Comparison of ENCODE assay signal across 8 cellular contexts in genomic region chr7:101315336-101315735, GRCh38. TPM values are rescaled to one million over a fixed set of nuclear protein-coding genes. Genes with fewer than 3 reads are reported as not detected.
DNase-seq lines count a peak whose midpoint lies in the region; ATAC-seq and TF ChIP-seq lines count a peak whose summit lies in the region.

No MANE protein-coding gene starts in this region.

- H3K27ac Mint-ChIP-seq in activated T-helper 1 cell treated with anti-CD3 and anti-CD28 coated beads, Interleukin-12 subunit alpha, Interleukin-12 subunit beta, Interleukin-2, Interleukin-4 antibody, amounts not matched to agents 30 ng/mL and 10 ng/mL and 1 ng/mL, durations not matched to agents 14 hours and 24 hours and 36 hours: no peak overlapping the region
- no peak overlapping the region for H3K27ac Mint-ChIP-seq in stimulated activated memory B cell treated with anti-CD40 and anti-IgM and Interleukin-4, amounts not matched to agents 10 μg/mL and 1 μg/mL and 100 μg/mL, for 72 hours

- ATAC-seq in Right ventricle myocardium superior (ENCODE audit: poor library complexity): no peak
- no peak for ATAC-seq in GM21786 (IDR thresholded peaks at IDR 0.05; ENCODE audit: unreplicated experiment)
- no peak for ATAC-seq in stimulated activated memory B cell treated with anti-CD40 and anti-IgM and Interleukin-4, amounts not matched to agents 10 μg/mL and 1 μg/mL and 100 μg/mL, for 72 hours

- no peak overlapping the region for H3K4me3 ChIP-seq in cardiac muscle cell

- no peaks in the 10 kb centered on the region for H3K9me3 ChIP-seq in cardiac muscle cell (ENCODE audit: low read depth)

- no peaks in the 10 kb centered on the region for H3K27me3 Mint-ChIP-seq in activated T-helper 1 cell treated with anti-CD3 and anti-CD28 coated beads, Interleukin-12 subunit alpha, Interleukin-12 subunit beta, Interleukin-2, Interleukin-4 antibody, amounts not matched to agents 30 ng/mL and 10 ng/mL and 1 ng/mL, durations not matched to agents 14 hours and 24 hours and 36 hours (ENCODE audit: insufficient read depth)
- H3K27me3 Mint-ChIP-seq in stimulated activated memory B cell treated with anti-CD40 and anti-IgM and Interleukin-4, amounts not matched to agents 10 μg/mL and 1 μg/mL and 100 μg/mL, for 72 hours: no peaks in the 10 kb centered on the region

- H3K36me3 Mint-ChIP-seq in activated T-helper 1 cell treated with anti-CD3 and anti-CD28 coated beads, Interleukin-12 subunit alpha, Interleukin-12 subunit beta, Interleukin-2, Interleukin-4 antibody, amounts not matched to agents 30 ng/mL and 10 ng/mL and 1 ng/mL, durations not matched to agents 14 hours and 24 hours and 36 hours (ENCODE audit: low read depth): peaks cover 9% of the 10 kb centered on the region
- peaks cover 16% of the 10 kb centered on the region for H3K36me3 Mint-ChIP-seq in stimulated activated memory B cell treated with anti-CD40 and anti-IgM and Interleukin-4, amounts not matched to agents 10 μg/mL and 1 μg/mL and 100 μg/mL, for 72 hours

- peaks cover 5% of the 10 kb centered on the region for H3K4me1 Mint-ChIP-seq in activated T-helper 1 cell treated with anti-CD3 and anti-CD28 coated beads, Interleukin-12 subunit alpha, Interleukin-12 subunit beta, Interleukin-2, Interleukin-4 antibody, amounts not matched to agents 30 ng/mL and 10 ng/mL and 1 ng/mL, durations not matched to agents 14 hours and 24 hours and 36 hours (ENCODE audit: low read depth)
- no peaks in the 10 kb centered on the region for H3K4me1 Mint-ChIP-seq in stimulated activated memory B cell treated with anti-CD40 and anti-IgM and Interleukin-4, amounts not matched to agents 10 μg/mL and 1 μg/mL and 100 μg/mL, for 72 hours

- H3K4me3 Mint-ChIP-seq in activated T-helper 1 cell treated with anti-CD3 and anti-CD28 coated beads, Interleukin-12 subunit alpha, Interleukin-12 subunit beta, Interleukin-2, Interleukin-4 antibody, amounts not matched to agents 30 ng/mL and 10 ng/mL and 1 ng/mL, durations not matched to agents 14 hours and 24 hours and 36 hours: no peak overlapping the region
- H3K4me3 Mint-ChIP-seq in stimulated activated memory B cell treated with anti-CD40 and anti-IgM and Interleukin-4, amounts not matched to agents 10 μg/mL and 1 μg/mL and 100 μg/mL, for 72 hours: no peak overlapping the region

- no peaks in the 10 kb centered on the region for H3K27me3 ChIP-seq in cardiac muscle cell

- peaks cover 11% of the 10 kb centered on the region for H3K9me3 Mint-ChIP-seq in activated T-helper 1 cell treated with anti-CD3 and anti-CD28 coated beads, Interleukin-12 subunit alpha, Interleukin-12 subunit beta, Interleukin-2, Interleukin-4 antibody, amounts not matched to agents 30 ng/mL and 10 ng/mL and 1 ng/mL, durations not matched to agents 14 hours and 24 hours and 36 hours
- H3K9me3 Mint-ChIP-seq in stimulated activated memory B cell treated with anti-CD40 and anti-IgM and Interleukin-4, amounts not matched to agents 10 μg/mL and 1 μg/mL and 100 μg/mL, for 72 hours: peaks cover 2% of the 10 kb centered on the region

- peaks cover 7% of the 10 kb centered on the region for H3K36me3 ChIP-seq in cardiac muscle cell

- intact Hi-C loops in Right ventricle myocardium superior (cut with DNase I): no loop called here
- intact Hi-C loops in activated T-helper 1 cell treated with anti-CD3 and anti-CD28 coated beads, Interleukin-12 subunit alpha, Interleukin-12 subunit beta, Interleukin-2, Interleukin-4 antibody, amounts not matched to agents 30 ng/mL and 10 ng/mL and 1 ng/mL, durations not matched to agents 14 hours and 24 hours and 36 hours (cut with micrococcal nuclease): no loop called here

- TF ChIP-seq CTCF in cardiac muscle cell (IDR thresholded peaks at IDR 0.05; ENCODE audit: low read depth, low read length): peak; percentile 72

- DNase-seq in cardiac muscle cell (ENCODE audit: low read depth in 1 of 2, low spot score in 1 of 2) (peak; percentile 54 to 70), Right ventricle myocardium superior (no peak), NCI-H69 (lab: John Stamatoyannopoulos, UW) (peak; percentile 44), globus pallidus (ENCODE audit: low spot score) (peak; percentile 17)
- peak; percentile 11 for DNase-seq in activated T-helper 1 cell treated with anti-CD3 and anti-CD28 coated beads, Interleukin-12 subunit alpha, Interleukin-12 subunit beta, Interleukin-2, Interleukin-4 antibody, amounts not matched to agents 30 ng/mL and 10 ng/mL and 1 ng/mL, durations not matched to agents 14 hours and 24 hours and 36 hours (ENCODE audit: low spot score)
- DNase-seq in stimulated activated CD4-positive, alpha-beta T cell treated with anti-CD3 and anti-CD28 coated beads, Interleukin-12 subunit alpha, Interleukin-12 subunit beta, amount 100 ng/mL, for 4 hours: peak; percentile 33

- no peaks in the 10 kb centered on the region for H3K4me1 ChIP-seq in cardiac muscle cell (ENCODE audit: low read depth)

- H3K27ac ChIP-seq in cardiac muscle cell: no peak overlapping the region

RNA-seq across cellular contexts. Expression of gene IFT22, which starts 6.3 kb away (rescaled TPM):
- total RNA-seq in cardiac muscle cell (36.4 and 36.6 TPM in 2 replicates), Right ventricle myocardium superior (28.5 TPM)
- polyA plus RNA-seq in cardiac muscle cell: 64.7 and 65.4 TPM in 2 replicates
- 4.4 and 5.5 TPM in 2 replicates for total RNA-seq in activated T-helper 1 cell treated with anti-CD3 and anti-CD28 coated beads, Interleukin-12 subunit alpha, Interleukin-12 subunit beta, Interleukin-2, Interleukin-4 antibody, amounts not matched to agents 30 ng/mL and 10 ng/mL and 1 ng/mL, durations not matched to agents 14 hours and 24 hours and 36 hours

RNA-seq across cellular contexts. Expression of gene COL26A1, which starts 47.3 kb away (rescaled TPM):
- 14.8 and 44.8 TPM in 2 replicates for total RNA-seq in cardiac muscle cell
- polyA plus RNA-seq in cardiac muscle cell: 12.5 and 36.7 TPM in 2 replicates
- total RNA-seq in Right ventricle myocardium superior: not detected
- not detected in 2 replicates for total RNA-seq in activated T-helper 1 cell treated with anti-CD3 and anti-CD28 coated beads, Interleukin-12 subunit alpha, Interleukin-12 subunit beta, Interleukin-2, Interleukin-4 antibody, amounts not matched to agents 30 ng/mL and 10 ng/mL and 1 ng/mL, durations not matched to agents 14 hours and 24 hours and 36 hours

Comparison
In these comparisons a context has a peak if more than half of its experiments do, and no peak if none do; other contexts are left out.
1. RNA of gene COL26A1, which starts 47.3 kb away (total RNA-seq): 14.8 to 44.8 TPM in cardiac muscle cell; not detected in activated T-helper 1 cell treated with anti-CD3 and anti-CD28 coated beads, Interleukin-12 subunit alpha, Interleukin-12 subunit beta, Interleukin-2, Interleukin-4 antibody, amounts not matched to agents 30 ng/mL and 10 ng/mL and 1 ng/mL, durations not matched to agents 14 hours and 24 hours and 36 hours and not detected in Right ventricle myocardium superior (single experiment); every median in the first group is over 10 times any median in the second.